ENCODE assay signal across 39 cellular contexts in genomic region chr2:160943429-160943828, GRCh38.
"Had no signal": no experiment of that assay in that cellular context is flagged by ENCODE, and none has a peak within 500 bp of the region (broad histone marks: within the 10 kb centered on the region; RNA-seq: fewer than 3 reads in every experiment).

No MANE protein-coding gene starts in this region.

- H3K27me3 Mint-ChIP-seq: activated naive CD4-positive, alpha-beta T cell treated with anti-CD3 and anti-CD28 coated beads, Interleukin-2, amount 10 ng/mL, durations not matched to agents 7 days and 5 days; activated naive CD8-positive, alpha-beta T cell; activated naive CD8-positive, alpha-beta T cell treated with anti-CD3 and anti-CD28 coated beads for 36 hours; activated naive CD8-positive, alpha-beta T cell treated with anti-CD3 and anti-CD28 coated beads, Interleukin-2, amount 50 U/mL, for 24 hours; activated T-cell treated with anti-CD3 and anti-CD28 coated beads, Interleukin-2, amount 50 U/mL, for 24 hours had no signal

- FAIRE-seq: astrocyte, bronchial epithelial cell had no signal

- H3K9me3 Mint-ChIP-seq: activated naive CD4-positive, alpha-beta T cell treated with anti-CD3 and anti-CD28 coated beads for 36 hours; activated naive CD4-positive, alpha-beta T cell treated with anti-CD3 and anti-CD28 coated beads, Interleukin-2, amount 10 ng/mL, durations not matched to agents 7 days and 5 days; activated naive CD4-positive, alpha-beta T cell treated with anti-CD3 and anti-CD28 coated beads, Interleukin-2, amount 50 U/mL, for 24 hours; activated naive CD8-positive, alpha-beta T cell treated with anti-CD3 and anti-CD28 coated beads for 36 hours; activated naive CD8-positive, alpha-beta T cell treated with anti-CD3 and anti-CD28 coated beads, Interleukin-2, amount 10 ng/mL, durations not matched to agents 7 days and 5 days; activated naive CD8-positive, alpha-beta T cell treated with anti-CD3 and anti-CD28 coated beads, Interleukin-2, amount 50 U/mL, for 24 hours; activated T-cell treated with anti-CD3 and anti-CD28 coated beads, Interleukin-2, amount 50 U/mL, for 24 hours; activated T-cell treated with anti-CD3 and anti-CD28 coated beads, Interleukin-2, amount 50 U/mL, for 4 hours; activated T-cell treated with anti-CD3 and anti-CD28 coated beads, Interleukin-2, amount 50 U/mL, for 72 hours; activated T-helper 1 cell treated with anti-CD3 and anti-CD28 coated beads, Interleukin-12 subunit alpha, Interleukin-12 subunit beta, Interleukin-2, Interleukin-4 antibody, amounts not matched to agents 30 ng/mL and 10 ng/mL and 1 ng/mL, durations not matched to agents 14 hours and 24 hours and 36 hours; activated T-helper 17 cell treated with anti-CD3 and anti-CD28 coated beads, Interleukin-2, amount 50 U/mL, for 72 hours; activated T-helper 2 cell treated with anti-CD3 and anti-CD28 coated beads, Interferon-gamma antibody, Interleukin-2, Interleukin-4, amounts not matched to agents 10 μg/mL and 5 μg/mL and 100 μg/mL, durations not matched to agents 14 hours and 24 hours and 36 hours; brain; central memory CD8-positive, alpha-beta T cell had no signal

- H3K9me3 ChIP-seq: adrenal gland, ascending aorta, body of pancreas, breast epithelium had no signal

- H3K27ac ChIP-seq: adrenal gland, ascending aorta, body of pancreas, brain microvascular endothelial cell, breast epithelium, cardiac muscle cell had no signal

- H3K4me3 ChIP-seq: adrenal gland, ascending aorta, body of pancreas, breast epithelium, cardiac muscle cell had no signal

- H3K27ac Mint-ChIP-seq: activated naive CD4-positive, alpha-beta T cell treated with anti-CD3 and anti-CD28 coated beads for 36 hours; activated naive CD4-positive, alpha-beta T cell treated with anti-CD3 and anti-CD28 coated beads, Interleukin-2, amount 10 ng/mL, durations not matched to agents 7 days and 5 days; activated naive CD4-positive, alpha-beta T cell treated with anti-CD3 and anti-CD28 coated beads, Interleukin-2, amount 50 U/mL, for 24 hours; activated naive CD4-positive, alpha-beta T cell treated with anti-CD3 and anti-CD28 coated beads, Interleukin-2, amount 50 U/mL, for 72 hours; activated naive CD8-positive, alpha-beta T cell; activated naive CD8-positive, alpha-beta T cell treated with anti-CD3 and anti-CD28 coated beads for 36 hours; activated naive CD8-positive, alpha-beta T cell treated with anti-CD3 and anti-CD28 coated beads, Interleukin-2, amount 10 ng/mL, durations not matched to agents 7 days and 5 days; activated naive CD8-positive, alpha-beta T cell treated with anti-CD3 and anti-CD28 coated beads, Interleukin-2, amount 50 U/mL, for 24 hours; activated T-cell treated with anti-CD3 and anti-CD28 coated beads, Interleukin-2, amount 50 U/mL, for 24 hours; activated T-cell treated with anti-CD3 and anti-CD28 coated beads, Interleukin-2, amount 50 U/mL, for 72 hours; activated T-helper 1 cell treated with anti-CD3 and anti-CD28 coated beads, Interleukin-12 subunit alpha, Interleukin-12 subunit beta, Interleukin-2, Interleukin-4 antibody, amounts not matched to agents 30 ng/mL and 10 ng/mL and 1 ng/mL, durations not matched to agents 14 hours and 24 hours and 36 hours; activated T-helper 17 cell treated with anti-CD3 and anti-CD28 coated beads, Interleukin-2, amount 50 U/mL, for 72 hours; activated T-helper 2 cell treated with anti-CD3 and anti-CD28 coated beads, Interferon-gamma antibody, Interleukin-2, Interleukin-4, amounts not matched to agents 10 μg/mL and 5 μg/mL and 100 μg/mL, durations not matched to agents 14 hours and 24 hours and 36 hours had no signal

- ATAC-seq: activated naive CD4-positive, alpha-beta T cell treated with anti-CD3 and anti-CD28 coated beads, Interleukin-2, amount 50 U/mL, for 72 hours; activated naive CD8-positive, alpha-beta T cell treated with anti-CD3 and anti-CD28 coated beads, Interleukin-2, amount 50 U/mL, for 24 hours; activated T-cell treated with anti-CD3 and anti-CD28 coated beads, Interleukin-2, amount 50 U/mL, for 4 hours; activated T-cell treated with anti-CD3 and anti-CD28 coated beads, Interleukin-2, amount 50 U/mL, for 72 hours; activated T-helper 17 cell treated with anti-CD3 and anti-CD28 coated beads, Interleukin-2, amount 50 U/mL, for 72 hours; body of pancreas had no signal

- H3K36me3 Mint-ChIP-seq: activated naive CD4-positive, alpha-beta T cell treated with anti-CD3 and anti-CD28 coated beads, Interleukin-2, amount 10 ng/mL, durations not matched to agents 7 days and 5 days; activated naive CD4-positive, alpha-beta T cell treated with anti-CD3 and anti-CD28 coated beads, Interleukin-2, amount 50 U/mL, for 24 hours; activated naive CD4-positive, alpha-beta T cell treated with anti-CD3 and anti-CD28 coated beads, Interleukin-2, amount 50 U/mL, for 72 hours; activated naive CD8-positive, alpha-beta T cell treated with anti-CD3 and anti-CD28 coated beads for 36 hours; activated naive CD8-positive, alpha-beta T cell treated with anti-CD3 and anti-CD28 coated beads, Interleukin-2, amount 10 ng/mL, durations not matched to agents 7 days and 5 days; brain had no signal

- DNase-seq: activated effector memory CD4-positive, alpha-beta T cell treated with anti-CD3 and anti-CD28 coated beads, Interleukin-2, amount 50 U/mL, for 16 hours; activated effector memory CD4-positive, alpha-beta T cell treated with Interleukin-2 at 50 U/mL for 16 hours; activated gamma-delta T cell; activated gamma-delta T cell treated with Interleukin-2 at 50 U/mL for 16 hours; activated naive CD4-positive, alpha-beta T cell; activated naive CD4-positive, alpha-beta T cell treated with anti-CD3 and anti-CD28 coated beads for 36 hours; activated naive CD4-positive, alpha-beta T cell treated with anti-CD3 and anti-CD28 coated beads, Interleukin-2, amount 10 ng/mL, durations not matched to agents 7 days and 5 days; activated naive CD4-positive, alpha-beta T cell treated with anti-CD3 and anti-CD28 coated beads, Interleukin-2, amount 50 U/mL, for 16 hours; activated naive CD4-positive, alpha-beta T cell treated with Interleukin-2 at 50 U/mL for 16 hours; activated naive CD8-positive, alpha-beta T cell treated with anti-CD3 and anti-CD28 coated beads for 36 hours; activated naive CD8-positive, alpha-beta T cell treated with anti-CD3 and anti-CD28 coated beads, Interleukin-2, amount 10 ng/mL, durations not matched to agents 7 days and 5 days; activated naive CD8-positive, alpha-beta T cell treated with anti-CD3 and anti-CD28 coated beads, Interleukin-2, amount 50 U/mL, for 24 hours; activated T-cell treated with anti-CD3 and anti-CD28 coated beads, Interleukin-2, amount 50 U/mL, for 1 hour; activated T-cell treated with anti-CD3 and anti-CD28 coated beads, Interleukin-2, amount 50 U/mL, for 24 hours; activated T-cell treated with anti-CD3 and anti-CD28 coated beads, Interleukin-2, amount 50 U/mL, for 4 hours; activated T-cell treated with anti-CD3 and anti-CD28 coated beads, Interleukin-2, amount 50 U/mL, for 48 hours; activated T-cell treated with anti-CD3 and anti-CD28 coated beads, Interleukin-2, amount 50 U/mL, for 72 hours; adrenal gland; amniotic stem cell; amygdala; anterior cingulate cortex; aorta; body of pancreas; brain microvascular endothelial cell; central memory CD4-positive, alpha-beta T cell; cerebellar nuclear complex had no signal

- H3K4me3 Mint-ChIP-seq: activated naive CD4-positive, alpha-beta T cell treated with anti-CD3 and anti-CD28 coated beads for 36 hours; activated naive CD4-positive, alpha-beta T cell treated with anti-CD3 and anti-CD28 coated beads, Interleukin-2, amount 10 ng/mL, durations not matched to agents 7 days and 5 days; activated naive CD4-positive, alpha-beta T cell treated with anti-CD3 and anti-CD28 coated beads, Interleukin-2, amount 50 U/mL, for 24 hours; activated naive CD8-positive, alpha-beta T cell; activated naive CD8-positive, alpha-beta T cell treated with anti-CD3 and anti-CD28 coated beads for 36 hours; activated naive CD8-positive, alpha-beta T cell treated with anti-CD3 and anti-CD28 coated beads, Interleukin-2, amount 10 ng/mL, durations not matched to agents 7 days and 5 days; activated naive CD8-positive, alpha-beta T cell treated with anti-CD3 and anti-CD28 coated beads, Interleukin-2, amount 50 U/mL, for 24 hours; activated T-cell treated with anti-CD3 and anti-CD28 coated beads, Interleukin-2, amount 50 U/mL, for 24 hours; activated T-cell treated with anti-CD3 and anti-CD28 coated beads, Interleukin-2, amount 50 U/mL, for 4 hours; activated T-cell treated with anti-CD3 and anti-CD28 coated beads, Interleukin-2, amount 50 U/mL, for 72 hours; activated T-helper 1 cell treated with anti-CD3 and anti-CD28 coated beads, Interleukin-12 subunit alpha, Interleukin-12 subunit beta, Interleukin-2, Interleukin-4 antibody, amounts not matched to agents 30 ng/mL and 10 ng/mL and 1 ng/mL, durations not matched to agents 14 hours and 24 hours and 36 hours; activated T-helper 17 cell treated with anti-CD3 and anti-CD28 coated beads, Interleukin-2, amount 50 U/mL, for 72 hours; brain; central memory CD8-positive, alpha-beta T cell had no signal

- H3K4me1 ChIP-seq: adrenal gland, body of pancreas, breast epithelium had no signal
